In genomic region chr2:105936954-105937353, GRCh38 we compare ENCODE assay signal across 24 cellular contexts.
"Had no signal": no experiment of that assay in that cellular context is flagged by ENCODE, and none has a peak within 500 bp of the region (broad histone marks: within the 10 kb centered on the region; RNA-seq: fewer than 3 reads in every experiment).

No MANE protein-coding gene starts in this region.

- FAIRE-seq: endometrium, islet of Langerhans had no signal

- H3K9ac ChIP-seq: parathyroid adenoma had no signal

- H2AFZ ChIP-seq: parathyroid adenoma had no signal

- H3K36me3 ChIP-seq: heart right ventricle, lower lobe of right lung, neutrophil, suprapubic skin had no signal

- H3K9me3 ChIP-seq: neutrophil, suprapubic skin had no signal

- H3K79me2 ChIP-seq: parathyroid adenoma had no signal

- ATAC-seq: effector memory CD8-positive, alpha-beta T cell; left ventricle myocardium superior; sciatic nerve; stimulated activated naive CD8-positive, alpha-beta T cell treated with anti-CD3 and anti-CD28 coated beads, Interleukin-15, amount 100 ng/mL, for 72 hours had no signal

- H3K4me2 ChIP-seq: smooth muscle cell had no signal

- DNase-seq: cerebellar nuclear complex; cortex of kidney; effector memory CD8-positive, alpha-beta T cell; foreskin melanocyte; glutamatergic neuron; heart right ventricle; hippocampal formation; left ventricle myocardium superior; lower lobe of right lung; natural killer cell; stimulated activated CD4-positive, alpha-beta T cell treated with anti-CD3 and anti-CD28 coated beads, Interleukin-12 subunit alpha, Interleukin-12 subunit beta, amount 100 ng/mL, for 4 hours; stimulated activated CD4-positive, alpha-beta T cell treated with anti-CD3 and anti-CD28 coated beads, Interleukin-1b, Interleukin-23, amount 100 ng/mL, for 48 hours; stimulated activated CD4-positive, alpha-beta T cell treated with anti-CD3 and anti-CD28 coated beads, Interleukin-4, amount 100 ng/mL, for 1 hour; stimulated activated CD8-positive, alpha-beta memory T cell treated with anti-CD3 and anti-CD28 coated beads, Interleukin-4, amount 100 ng/mL, for 48 hours; stimulated activated naive CD4-positive, alpha-beta T cell; stimulated activated naive CD8-positive, alpha-beta T cell treated with anti-CD3 and anti-CD28 coated beads, Interleukin-15, amount 100 ng/mL, for 72 hours; trophoblast cell had no signal

- H3K27me3 ChIP-seq: heart right ventricle, neutrophil, suprapubic skin had no signal

- H3K4me3 ChIP-seq: heart right ventricle, lower lobe of right lung, smooth muscle cell, suprapubic skin had no signal

- H3K4me1 ChIP-seq: lower lobe of right lung, parathyroid adenoma had no signal

- H3K27ac ChIP-seq: heart right ventricle, lower lobe of right lung, neutrophil, parathyroid adenoma, suprapubic skin had no signal
